Comparison of ENCODE assay signal across 27 cellular contexts in the genomic region with DNA sequence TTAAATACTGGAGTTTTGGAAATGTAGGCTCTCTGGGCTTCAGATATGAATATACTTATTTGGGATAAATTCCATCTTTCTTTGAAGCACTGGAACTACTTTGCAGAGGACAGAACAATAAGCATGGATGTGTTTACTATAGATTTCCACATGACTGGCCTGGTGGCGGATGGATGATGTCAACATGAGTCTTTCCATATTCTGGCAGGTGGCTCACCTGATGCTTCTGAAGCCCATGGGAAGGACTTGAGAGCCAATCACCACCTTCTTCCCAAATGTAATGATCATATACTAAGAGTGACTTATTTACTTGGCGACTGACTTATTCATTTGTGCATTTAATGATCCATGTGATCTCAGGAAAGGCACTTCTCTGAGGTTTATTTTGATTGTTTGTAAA.
"Had no signal": no experiment of that assay in that cellular context is flagged by ENCODE, and none has a peak within 500 bp of the region (broad histone marks: within the 10 kb centered on the region; RNA-seq: fewer than 3 reads in every experiment).

No MANE protein-coding gene starts in this region.

- H3K36me3 Mint-ChIP-seq: activated naive CD4-positive, alpha-beta T cell treated with anti-CD3 and anti-CD28 coated beads, Interleukin-2, amount 10 ng/mL, durations not matched to agents 7 days and 5 days; activated naive CD8-positive, alpha-beta T cell treated with anti-CD3 and anti-CD28 coated beads, Interleukin-2, amount 10 ng/mL, durations not matched to agents 7 days and 5 days; naive thymus-derived CD8-positive, alpha-beta T cell; stimulated activated naive B cell treated with anti-CD40 and anti-IgM and Interleukin-4, amounts not matched to agents 10 μg/mL and 1 μg/mL and 100 μg/mL, for 72 hours had no signal

- H3K4me1 Mint-ChIP-seq: activated CD4-positive, alpha-beta T cell treated with anti-CD3 and anti-CD28 coated beads for 36 hours; activated naive CD4-positive, alpha-beta T cell treated with anti-CD3 and anti-CD28 coated beads, Interleukin-2, amount 10 ng/mL, durations not matched to agents 7 days and 5 days; activated naive CD8-positive, alpha-beta T cell treated with anti-CD3 and anti-CD28 coated beads, Interleukin-2, amount 10 ng/mL, durations not matched to agents 7 days and 5 days had no signal

- H3K27ac Mint-ChIP-seq: activated CD4-positive, alpha-beta T cell treated with anti-CD3 and anti-CD28 coated beads for 36 hours; activated naive CD4-positive, alpha-beta T cell treated with anti-CD3 and anti-CD28 coated beads, Interleukin-2, amount 10 ng/mL, durations not matched to agents 7 days and 5 days; activated naive CD8-positive, alpha-beta T cell treated with anti-CD3 and anti-CD28 coated beads, Interleukin-2, amount 10 ng/mL, durations not matched to agents 7 days and 5 days; brain; effector memory CD8-positive, alpha-beta T cell; naive thymus-derived CD8-positive, alpha-beta T cell; stimulated activated naive B cell treated with anti-CD40 and anti-IgM and Interleukin-4, amounts not matched to agents 10 μg/mL and 1 μg/mL and 100 μg/mL, for 72 hours had no signal

- H3K27me3 Mint-ChIP-seq: activated naive CD4-positive, alpha-beta T cell treated with anti-CD3 and anti-CD28 coated beads, Interleukin-2, amount 10 ng/mL, durations not matched to agents 7 days and 5 days; activated naive CD8-positive, alpha-beta T cell treated with anti-CD3 and anti-CD28 coated beads, Interleukin-2, amount 10 ng/mL, durations not matched to agents 7 days and 5 days had no signal

- DNase-seq: activated CD4-positive, alpha-beta T cell treated with anti-CD3 and anti-CD28 coated beads for 36 hours; activated CD4-positive, CD25-positive, alpha-beta regulatory T cell; activated effector memory CD4-positive, alpha-beta T cell treated with Interleukin-2 at 50 U/mL for 16 hours; activated naive CD4-positive, alpha-beta T cell treated with anti-CD3 and anti-CD28 coated beads, Interleukin-2, amount 10 ng/mL, durations not matched to agents 7 days and 5 days; activated naive CD8-positive, alpha-beta T cell treated with anti-CD3 and anti-CD28 coated beads, Interleukin-2, amount 10 ng/mL, durations not matched to agents 7 days and 5 days; cortex of kidney; effector memory CD8-positive, alpha-beta T cell; foreskin fibroblast; heart right ventricle; kidney glomerular epithelial cell; left lung; lower lobe of right lung; mesenchymal stem cell; naive thymus-derived CD8-positive, alpha-beta T cell; nucleus accumbens; pancreas; sigmoid colon; small intestine; stimulated activated CD4-positive, alpha-beta T cell treated with anti-CD3 and anti-CD28 coated beads, Interleukin-1b, Interleukin-23, amount 100 ng/mL, for 48 hours; stimulated activated CD4-positive, alpha-beta T cell treated with anti-CD3 and anti-CD28 coated beads, Interleukin-4, amount 100 ng/mL, for 4 hours; stimulated activated CD8-positive, alpha-beta memory T cell treated with anti-CD3 and anti-CD28 coated beads, Interleukin-4, amount 100 ng/mL, for 48 hours; stimulated activated naive B cell treated with anti-CD40 and anti-IgM and Interleukin-4, amounts not matched to agents 10 μg/mL and 1 μg/mL and 100 μg/mL, for 72 hours; stomach; thyroid gland; upper lobe of left lung had no signal

- ATAC-seq: activated CD4-positive, alpha-beta T cell treated with anti-CD3 and anti-CD28 coated beads for 36 hours; heart right ventricle; left lung; lower lobe of right lung; naive thymus-derived CD8-positive, alpha-beta T cell; pancreas; stimulated activated naive B cell treated with anti-CD40 and anti-IgM and Interleukin-4, amounts not matched to agents 10 μg/mL and 1 μg/mL and 100 μg/mL, for 72 hours had no signal

- H3K9me3 Mint-ChIP-seq: activated naive CD4-positive, alpha-beta T cell treated with anti-CD3 and anti-CD28 coated beads, Interleukin-2, amount 10 ng/mL, durations not matched to agents 7 days and 5 days; activated naive CD8-positive, alpha-beta T cell treated with anti-CD3 and anti-CD28 coated beads, Interleukin-2, amount 10 ng/mL, durations not matched to agents 7 days and 5 days; effector memory CD8-positive, alpha-beta T cell; naive thymus-derived CD8-positive, alpha-beta T cell had no signal

- H3K4me3 Mint-ChIP-seq: activated CD4-positive, alpha-beta T cell treated with anti-CD3 and anti-CD28 coated beads for 36 hours; activated naive CD4-positive, alpha-beta T cell treated with anti-CD3 and anti-CD28 coated beads, Interleukin-2, amount 10 ng/mL, durations not matched to agents 7 days and 5 days; activated naive CD8-positive, alpha-beta T cell treated with anti-CD3 and anti-CD28 coated beads, Interleukin-2, amount 10 ng/mL, durations not matched to agents 7 days and 5 days; brain; effector memory CD8-positive, alpha-beta T cell; naive thymus-derived CD8-positive, alpha-beta T cell; neural crest cell; stimulated activated naive B cell treated with anti-CD40 and anti-IgM and Interleukin-4, amounts not matched to agents 10 μg/mL and 1 μg/mL and 100 μg/mL, for 72 hours had no signal

- FAIRE-seq: pancreas, small intestine had no signal
